Comparison of ENCODE assay signal across 12 cellular contexts in genomic region chr1:70075751-70076150, GRCh38.
DNase-seq lines count a peak whose midpoint lies in the region; ATAC-seq, FAIRE-seq and TF ChIP-seq lines count a peak whose summit lies in the region.
"Had no signal": no experiment of that assay in that cellular context is flagged by ENCODE, and none has a peak within 500 bp of the region (broad histone marks: within the 10 kb centered on the region; RNA-seq: fewer than 3 reads in every experiment).

No MANE protein-coding gene starts in this region.

- peaks cover 6% of the 10 kb centered on the region for H3K4me1 ChIP-seq in IMR-90 (ENCODE audit: control insufficient read depth, insufficient read depth, low read length)
- H3K4me1 ChIP-seq in neuronal stem cell (ENCODE audit: control insufficient read depth in 2 of 2, insufficient read depth in 1 of 2, low read depth in 1 of 2, low read length in 2 of 2), result peaks cover 1 to 4% of the 10 kb centered on the region in 2 donors
- no peaks in the 10 kb centered on the region for H3K4me1 ChIP-seq in small intestine (ENCODE audit: control insufficient read depth in 2 of 2, insufficient read depth in 1 of 2, low read depth in 1 of 2, low read length in 1 of 2)
- H3K4me1 ChIP-seq: Caco-2 had no signal

- no peak overlapping the region for H3K4me2 ChIP-seq in IMR-90 (ENCODE audit: low read depth, low read length)
- no peak overlapping the region for H3K4me2 ChIP-seq in neuronal stem cell (ENCODE audit: insufficient read depth, low read length, poor library complexity, severe bottlenecking)

- H3K27me3 ChIP-seq in IMR-90 (ENCODE audit: control insufficient read depth, insufficient read depth, low read length) (no peaks in the 10 kb centered on the region), neuronal stem cell (ENCODE audit: control insufficient read depth in 3 of 3, insufficient read depth in 3 of 3, low read depth in 1 of 3, low read length in 3 of 3) (no peaks in the 10 kb centered on the region), small intestine (ENCODE audit: control insufficient read depth in 2 of 2, insufficient read depth in 2 of 2, low read length in 2 of 2) (no peaks in the 10 kb centered on the region)

- 0 out of 2 replicates have a peak, but pooled peaks cover 1% of the 10 kb centered on the region for H3K9me1 ChIP-seq in IMR-90 (ENCODE audit: insufficient read depth, low read length)

- BruUV-seq in IMR-90 (replicated peaks; lab: Mats Ljungman, UMichigan), result no TSS peak

- H2AK5ac ChIP-seq in IMR-90 (ENCODE audit: low read depth, low read length), result no peak overlapping the region
- no peak overlapping the region for H2AK5ac ChIP-seq in neuronal stem cell (ENCODE audit: low read depth, low read length)

- H3K36me3 ChIP-seq in IMR-90 (ENCODE audit: control insufficient read depth, insufficient read depth, low read length) (no peaks in the 10 kb centered on the region), neuronal stem cell (replicated peaks in 1 of 2; ENCODE audit: control insufficient read depth in 2 of 2, insufficient read depth in 2 of 2, low read length in 2 of 2) (no peaks in the 10 kb centered on the region), small intestine (ENCODE audit: control insufficient read depth in 2 of 2, insufficient read depth in 2 of 2, low read length in 2 of 2) (no peaks in the 10 kb centered on the region)

- H3K23ac ChIP-seq in IMR-90 (ENCODE audit: low read depth, low read length) (no peak overlapping the region), neuronal stem cell (ENCODE audit: low read depth, low read length, poor library complexity) (no peak overlapping the region)

- DNase-seq in IMR-90 (no peak), amniotic epithelial cell (ENCODE audit: low read depth) (peak; percentile 4), choroid plexus epithelial cell (ENCODE audit: low read depth) (peak; percentile 13), neuronal stem cell (ENCODE audit: low spot score) (no peak), occipital lobe (lab: John Stamatoyannopoulos, UW) (no peak), small intestine (no peak)
- DNase-seq: Caco-2; CD8-positive, alpha-beta memory T cell; DMS53 had no signal

- no peak overlapping the region for H3K18ac ChIP-seq in IMR-90 (ENCODE audit: low read depth, low read length)
- H3K18ac ChIP-seq in neuronal stem cell (ENCODE audit: low read length), result peak overlapping the region; percentile 51

- H3K4me3 ChIP-seq in IMR-90 (ENCODE audit: insufficient read depth, low read depth, low read length) (no peak overlapping the region), choroid plexus epithelial cell (ENCODE audit: low read depth, low read length) (no peak overlapping the region), neuronal stem cell (ENCODE audit: low read length in 2 of 2) (no peak overlapping the region), small intestine (ENCODE audit: low read depth in 1 of 2, low read length in 2 of 2) (no peak overlapping the region)

- H3K9ac ChIP-seq in IMR-90 (ENCODE audit: low read depth, low read length) (no peak overlapping the region), neuronal stem cell (ENCODE audit: low read depth, low read length, poor library complexity) (no peak overlapping the region)

- intact Hi-C loops in IMR-90 (cut with micrococcal nuclease), result no loop called here

- H3K4ac ChIP-seq in IMR-90 (ENCODE audit: low read depth, low read length) (no peak overlapping the region), neuronal stem cell (ENCODE audit: low read length) (no peak overlapping the region)

- TF ChIP-seq CTCF in IMR-90 (conservative IDR thresholded peaks at IDR 0.05; ENCODE audit: low read depth, low read length) (no peak), choroid plexus epithelial cell (conservative IDR thresholded peaks at IDR 0.05; ENCODE audit: low read depth, low read length) (no peak)

- H3K9me3 ChIP-seq in IMR-90 (ENCODE audit: control insufficient read depth, insufficient read depth, low read length) (no peaks in the 10 kb centered on the region), neuronal stem cell (replicated peaks in 1 of 2; ENCODE audit: control insufficient read depth in 2 of 2, insufficient read depth in 1 of 2, low read depth in 1 of 2, low read length in 2 of 2) (no peaks in the 10 kb centered on the region), small intestine (ENCODE audit: control insufficient read depth, low read depth) (no peaks in the 10 kb centered on the region)
- H3K9me3 ChIP-seq: Caco-2 had no signal

- ATAC-seq in IMR-90 (ENCODE audit: low read depth) (no peak), HG03354 (IDR thresholded peaks at IDR 0.05; ENCODE audit: poor library complexity, severe bottlenecking, unreplicated experiment) (no peak)
- ATAC-seq: HCT116 had no signal

- no peak overlapping the region for H3K14ac ChIP-seq in IMR-90 (replicated peaks; ENCODE audit: low read depth, low read length)
- no peak overlapping the region for H3K14ac ChIP-seq in neuronal stem cell (ENCODE audit: low read length)

- no peak overlapping the region for H2BK5ac ChIP-seq in IMR-90 (ENCODE audit: low read depth, low read length, poor library complexity, severe bottlenecking)
- no peak overlapping the region for H2BK5ac ChIP-seq in neuronal stem cell (ENCODE audit: low read length)

- H3K56ac ChIP-seq in IMR-90 (ENCODE audit: extremely low read depth, insufficient read depth, low read length), result no peak overlapping the region

- H4K5ac ChIP-seq in IMR-90 (ENCODE audit: low read depth, low read length), result no peak overlapping the region

- no peak overlapping the region for H2BK15ac ChIP-seq in IMR-90 (ENCODE audit: low read depth, low read length)
- H2BK15ac ChIP-seq in neuronal stem cell (ENCODE audit: low read length), result no peak overlapping the region

- H3K27ac ChIP-seq in IMR-90 (ENCODE audit: insufficient read depth, low read length), result no peak overlapping the region
- no peak overlapping the region for H3K27ac ChIP-seq in neuronal stem cell (replicated peaks; ENCODE audit: low read length)
- no peak overlapping the region for H3K27ac ChIP-seq in small intestine (ENCODE audit: low read depth in 1 of 2, low read length in 1 of 2)

- H4K20me1 ChIP-seq in IMR-90 (ENCODE audit: insufficient read depth, low read length), result no peaks in the 10 kb centered on the region

- 71% methylated on average over 1 of the region's 7 CpGs; no CpG with 5 or more reads in 1 of the 2 experiments for WGBS in IMR-90 (ENCODE audit: extremely low coverage in 2 of 2, insufficient read length in 1 of 2), 2 experiments
- no CpG with 5 or more reads among the region's 7 CpGs for WGBS in neuronal stem cell (ENCODE audit: extremely low coverage in 2 of 2, insufficient read length in 2 of 2, insufficient replicate concordance in 1 of 2), 2 donors
- WGBS in small intestine, 3 donors, result 76 to 79% (median 78%) methylated on average over 7 of the region's 7 CpGs

- in situ Hi-C loops in IMR-90 (cut with MboI; ENCODE audit: low sequenced_read_pairs), result no loop called here

- FAIRE-seq in small intestine (lab: Jason Lieb, UNC), result no peak
- FAIRE-seq: H54 had no signal

- no peak overlapping the region for H2BK12ac ChIP-seq in neuronal stem cell (ENCODE audit: low read length)

- H2BK20ac ChIP-seq in IMR-90 (ENCODE audit: low read depth, low read length), result no peak overlapping the region

- TF ChIP-seq RAD21 in IMR-90 (IDR thresholded peaks at IDR 0.05; ENCODE audit: low read length), result no peak

- no peak overlapping the region for H2AK9ac ChIP-seq in IMR-90 (replicated peaks; ENCODE audit: low read depth, low read length, poor library complexity)

- H2AFZ ChIP-seq in IMR-90 (replicated peaks; ENCODE audit: low read length, poor library complexity), result peak overlapping the region; percentile 13
- H2AFZ ChIP-seq in neuronal stem cell (ENCODE audit: low read length), result no peak overlapping the region

- POLR2A ChIA-PET in IMR-90 (lab: Charles Lee; ENCODE audit: unreplicated experiment), result no interaction called here

- CTCF ChIA-PET in IMR-90 (lab: Yijun Ruan, JAX), result no interaction called here

- H3K79me1 ChIP-seq in IMR-90 (ENCODE audit: low read depth in 1 of 2, low read length in 2 of 2) (no peaks in the 10 kb centered on the region), neuronal stem cell (ENCODE audit: low read depth, low read length) (no peaks in the 10 kb centered on the region)

- H4K91ac ChIP-seq in IMR-90 (ENCODE audit: insufficient read depth, low read depth, low read length), result no peak overlapping the region
- H4K91ac ChIP-seq in neuronal stem cell (ENCODE audit: low read depth, low read length, poor library complexity), result no peak overlapping the region

- no peak overlapping the region for H2BK120ac ChIP-seq in IMR-90 (ENCODE audit: low read depth, low read length)
- no peak overlapping the region for H2BK120ac ChIP-seq in neuronal stem cell (ENCODE audit: low read depth, low read length)

- dilution Hi-C loops in IMR-90 (cut with HindIII; ENCODE audit: low sequenced_read_pairs, unreplicated experiment), result no loop called here

- no peak for TF ChIP-seq POLR2A in IMR-90 (IDR thresholded peaks at IDR 0.05; ENCODE audit: low read depth, low read length)

- H4K8ac ChIP-seq in IMR-90 (ENCODE audit: low read depth in 2 of 2, low read length in 2 of 2) (no peak overlapping the region), neuronal stem cell (ENCODE audit: low read depth, low read length) (no peak overlapping the region)

TF ChIP-seq in IMR-90, 13 proteins besides CTCF, POLR2A, EP300 and RAD21 (continues in another document):
- TF ChIP-seq CHD1 (IDR thresholded peaks at IDR 0.05; ENCODE audit: low read depth, low read length) (no peak), RCOR1 (IDR thresholded peaks at IDR 0.05; ENCODE audit: insufficient replicate concordance, low read length) (no peak), FOS (IDR thresholded peaks at IDR 0.05; ENCODE audit: low read depth, low read length) (no peak), USF2 (IDR thresholded peaks at IDR 0.05; ENCODE audit: low read depth, low read length) (no peak), CEBPB (IDR thresholded peaks at IDR 0.05; ENCODE audit: low read depth, low read length) (no peak), NFE2L2 (IDR thresholded peaks at IDR 0.05; ENCODE audit: low read depth, low read length) (no peak), MAFK (IDR thresholded peaks at IDR 0.05; ENCODE audit: low read depth, low read length) (no peak), BHLHE40 (IDR thresholded peaks at IDR 0.05; ENCODE audit: low read depth, low read length) (no peak), MAZ (IDR thresholded peaks at IDR 0.05; ENCODE audit: borderline replicate concordance, low read depth, low read length) (no peak), SMC3 (IDR thresholded peaks at IDR 0.05; ENCODE audit: low read depth, low read length) (no peak), MXI1 (IDR thresholded peaks at IDR 0.05; ENCODE audit: borderline replicate concordance, low read depth, low read length) (no peak)

Comparison
In these comparisons a context has a peak if more than half of its experiments do, and no peak if none do; other contexts are left out.
1. DNase-seq: peak in amniotic epithelial cell (single experiment) and choroid plexus epithelial cell (single experiment); none in IMR-90 (single experiment), neuronal stem cell (single experiment), occipital lobe (single experiment) and small intestine (single experiment).